In genomic region chr7:142615508-142615907, GRCh38 we compare ENCODE assay signal across 20 cellular contexts.
A peak's percentile ranks its signal among the peaks of the same experiment; 100 is the strongest.
DNase-seq lines count a peak whose midpoint lies in the region; ATAC-seq lines count a peak whose summit lies in the region.
"Had no signal": no experiment of that assay in that cellular context is flagged by ENCODE, and none has a peak within 500 bp of the region (broad histone marks: within the 10 kb centered on the region; RNA-seq: fewer than 3 reads in every experiment).

No MANE protein-coding gene starts in this region.

- POLR2A ChIA-PET in activated CD4-positive, alpha-beta memory T cell treated with anti-CD3 and anti-CD28 coated beads, Interleukin-2, amount 10 ng/mL, durations not matched to agents 7 days and 5 days (lab: Charles Lee): interaction anchor here (1.0 to 2.0 kb wide), 5 partner anchors 172 to 193 kb away, joined by 3 to 11 read pairs (median 5); no protein-coding TSS in a partner anchor

- ATAC-seq in central memory CD8-positive, alpha-beta T cell (replicated peaks; ENCODE audit: extremely low read depth, poor library complexity, severe bottlenecking): no peak
- no peak for ATAC-seq in HG03135 (IDR thresholded peaks at IDR 0.05; ENCODE audit: unreplicated experiment)
- ATAC-seq: GM12878, HCT116 had no signal

- no peak for DNase-seq in activated naive CD4-positive, alpha-beta T cell treated with Interleukin-2 at 50 U/mL for 16 hours
- DNase-seq in activated CD4-positive, alpha-beta memory T cell treated with anti-CD3 and anti-CD28 coated beads, Interleukin-2, amount 10 ng/mL, durations not matched to agents 7 days and 5 days: no peak
- no peak for DNase-seq in central memory CD8-positive, alpha-beta T cell (ENCODE audit: low spot score in 2 of 2)
- DNase-seq in D341Med (ENCODE audit: low spot score) (no peak), SIG-M5 (lab: John Stamatoyannopoulos, UW) (no peak)
- DNase-seq: activated CD4-positive, alpha-beta T cell treated with anti-CD3 and anti-CD28 coated beads for 1 hour; activated CD8-positive, alpha-beta memory T cell treated with anti-CD3 and anti-CD28 coated beads, Interleukin-2, amount 50 U/mL, for 4 hours; dermis blood vessel endothelial cell; KG1; MM.1S; NCI-H1417; NCI-H2081; NCI-H345; NCI-H748 treated with DMSO at 0.1 percent for 48 hours; stimulated activated CD4-positive, alpha-beta T cell treated with anti-CD3 and anti-CD28 coated beads, Interleukin-2, amount 100 ng/mL, for 24 hours; substantia nigra had no signal

- peak overlapping the region; percentile 79 for H3K4me3 Mint-ChIP-seq in activated naive CD4-positive, alpha-beta T cell treated with anti-CD3 and anti-CD28 coated beads, Interleukin-2, amount 50 U/mL, for 24 hours
- peak overlapping the region; percentile 61 for H3K4me3 Mint-ChIP-seq in activated CD4-positive, alpha-beta memory T cell treated with anti-CD3 and anti-CD28 coated beads, Interleukin-2, amount 10 ng/mL, durations not matched to agents 7 days and 5 days
- H3K4me3 Mint-ChIP-seq in central memory CD8-positive, alpha-beta T cell: no peak overlapping the region

- peaks cover 31% of the 10 kb centered on the region for H3K4me1 Mint-ChIP-seq in activated naive CD4-positive, alpha-beta T cell treated with anti-CD3 and anti-CD28 coated beads, Interleukin-2, amount 50 U/mL, for 24 hours
- H3K4me1 Mint-ChIP-seq in activated CD4-positive, alpha-beta memory T cell treated with anti-CD3 and anti-CD28 coated beads, Interleukin-2, amount 10 ng/mL, durations not matched to agents 7 days and 5 days: peaks cover 23% of the 10 kb centered on the region
- H3K4me1 Mint-ChIP-seq in central memory CD8-positive, alpha-beta T cell: no peaks in the 10 kb centered on the region

- H3K9me3 Mint-ChIP-seq in activated naive CD4-positive, alpha-beta T cell treated with anti-CD3 and anti-CD28 coated beads, Interleukin-2, amount 50 U/mL, for 24 hours: no peaks in the 10 kb centered on the region
- no peaks in the 10 kb centered on the region for H3K9me3 Mint-ChIP-seq in activated CD4-positive, alpha-beta memory T cell treated with anti-CD3 and anti-CD28 coated beads, Interleukin-2, amount 10 ng/mL, durations not matched to agents 7 days and 5 days
- no peaks in the 10 kb centered on the region for H3K9me3 Mint-ChIP-seq in central memory CD8-positive, alpha-beta T cell

- H3K27ac Mint-ChIP-seq in activated naive CD4-positive, alpha-beta T cell treated with anti-CD3 and anti-CD28 coated beads, Interleukin-2, amount 50 U/mL, for 24 hours: peak overlapping the region; percentile 38
- peak overlapping the region; percentile 73 for H3K27ac Mint-ChIP-seq in activated CD4-positive, alpha-beta memory T cell treated with anti-CD3 and anti-CD28 coated beads, Interleukin-2, amount 10 ng/mL, durations not matched to agents 7 days and 5 days
- H3K27ac Mint-ChIP-seq in central memory CD8-positive, alpha-beta T cell (ENCODE audit: low read depth): peak overlapping the region; percentile 70

- CTCF ChIA-PET in activated CD4-positive, alpha-beta memory T cell treated with anti-CD3 and anti-CD28 coated beads, Interleukin-2, amount 10 ng/mL, durations not matched to agents 7 days and 5 days (lab: Charles Lee): interaction anchor here (0.6 to 1.8 kb wide), 5 partner anchors 9 to 250 kb away, joined by 3 to 7 read pairs (median 4); no protein-coding TSS in a partner anchor

- peaks cover 2% of the 10 kb centered on the region for H3K36me3 Mint-ChIP-seq in activated naive CD4-positive, alpha-beta T cell treated with anti-CD3 and anti-CD28 coated beads, Interleukin-2, amount 50 U/mL, for 24 hours
- H3K36me3 Mint-ChIP-seq in activated CD4-positive, alpha-beta memory T cell treated with anti-CD3 and anti-CD28 coated beads, Interleukin-2, amount 10 ng/mL, durations not matched to agents 7 days and 5 days (ENCODE audit: low read depth): no peaks in the 10 kb centered on the region
- peaks cover 2% of the 10 kb centered on the region for H3K36me3 Mint-ChIP-seq in central memory CD8-positive, alpha-beta T cell (ENCODE audit: insufficient read depth)

- peaks cover 1% of the 10 kb centered on the region for H3K27me3 Mint-ChIP-seq in activated naive CD4-positive, alpha-beta T cell treated with anti-CD3 and anti-CD28 coated beads, Interleukin-2, amount 50 U/mL, for 24 hours
- peaks cover 10% of the 10 kb centered on the region for H3K27me3 Mint-ChIP-seq in activated CD4-positive, alpha-beta memory T cell treated with anti-CD3 and anti-CD28 coated beads, Interleukin-2, amount 10 ng/mL, durations not matched to agents 7 days and 5 days
- H3K27me3 Mint-ChIP-seq in central memory CD8-positive, alpha-beta T cell: no peaks in the 10 kb centered on the region
